2 cellular contexts compared by ENCODE assay signal in the genomic region with DNA sequence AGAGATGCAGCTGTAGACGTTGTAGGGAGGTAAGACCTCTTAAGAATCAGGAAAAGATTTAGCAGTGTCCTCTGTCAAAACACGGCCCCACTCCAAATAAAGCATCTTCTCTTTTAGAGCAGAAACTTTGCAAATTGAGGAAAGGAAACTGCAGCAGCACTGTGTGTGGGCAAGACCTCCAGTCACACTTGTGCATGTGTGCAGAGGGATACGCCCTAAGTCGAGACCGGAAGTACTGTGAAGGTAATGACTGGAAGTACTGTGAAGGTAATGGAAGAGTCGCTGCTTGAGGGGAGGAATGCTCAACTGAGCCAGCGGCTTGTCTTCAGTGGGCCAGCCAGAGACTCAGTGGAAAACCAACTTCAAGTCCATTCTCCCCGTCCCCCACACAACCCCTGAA.
TF ChIP-seq lines count a peak whose summit lies in the region.

No MANE protein-coding gene starts in this region.

TF ChIP-seq in SK-N-SH, 30 proteins besides CTCF, POLR2A, EP300 and RAD21 (continued from another document):
- TF ChIP-seq, protein P1, sequence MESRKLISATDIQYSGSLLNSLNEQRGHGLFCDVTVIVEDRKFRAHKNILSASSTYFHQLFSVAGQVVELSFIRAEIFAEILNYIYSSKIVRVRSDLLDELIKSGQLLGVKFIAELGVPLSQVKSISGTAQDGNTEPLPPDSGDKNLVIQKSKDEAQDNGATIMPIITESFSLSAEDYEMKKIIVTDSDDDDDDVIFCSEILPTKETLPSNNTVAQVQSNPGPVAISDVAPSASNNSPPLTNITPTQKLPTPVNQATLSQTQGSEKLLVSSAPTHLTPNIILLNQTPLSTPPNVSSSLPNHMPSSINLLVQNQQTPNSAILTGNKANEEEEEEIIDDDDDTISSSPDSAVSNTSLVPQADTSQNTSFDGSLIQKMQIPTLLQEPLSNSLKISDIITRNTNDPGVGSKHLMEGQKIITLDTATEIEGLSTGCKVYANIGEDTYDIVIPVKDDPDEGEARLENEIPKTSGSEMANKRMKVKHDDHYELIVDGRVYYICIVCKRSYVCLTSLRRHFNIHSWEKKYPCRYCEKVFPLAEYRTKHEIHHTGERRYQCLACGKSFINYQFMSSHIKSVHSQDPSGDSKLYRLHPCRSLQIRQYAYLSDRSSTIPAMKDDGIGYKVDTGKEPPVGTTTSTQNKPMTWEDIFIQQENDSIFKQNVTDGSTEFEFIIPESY (IDR thresholded peaks at IDR 0.05; ENCODE audit: borderline replicate concordance, low read depth), result no peak

TF ChIP-seq in SK-N-SH treated with all-trans-retinoic acid at 6 μM for 48 hours, 23 proteins besides CTCF, POLR2A, EP300 and RAD21 (continued from another document):
- TF ChIP-seq ZFP3 (CRISPR knock-in tag; IDR thresholded peaks at IDR 0.05), result no peak
- TF ChIP-seq ZNF565 (CRISPR knock-in tag; conservative IDR thresholded peaks at IDR 0.05; ENCODE audit: low read depth), result no peak
